In the genomic region with DNA sequence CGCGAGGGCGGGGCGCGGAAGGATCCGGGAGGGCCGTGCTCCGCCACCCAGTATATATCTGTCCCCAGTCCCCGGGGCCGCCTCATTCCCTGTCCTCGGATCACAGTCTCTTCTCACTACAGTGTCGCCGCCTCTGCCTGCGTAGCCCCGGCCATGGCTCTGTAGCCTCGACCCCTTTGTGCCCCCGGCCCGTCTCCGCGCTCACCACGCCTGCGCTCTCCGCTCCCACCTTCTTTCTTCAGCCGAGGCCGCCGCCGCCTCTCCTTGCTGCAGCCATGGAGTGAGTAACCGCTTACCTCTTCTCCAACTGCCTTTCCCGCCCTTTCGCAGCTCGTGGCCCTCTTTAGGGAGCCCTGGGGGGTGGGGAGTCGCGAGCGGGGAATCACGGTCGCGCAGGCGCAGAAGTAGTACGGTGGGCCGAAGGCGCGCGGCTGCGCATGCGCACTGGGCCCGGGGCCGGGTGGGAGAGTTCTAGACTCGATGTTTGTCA, we compare ENCODE assay signal across 1 cellular context.
TF ChIP-seq lines count a peak whose summit lies in the region.

Gene ATF5 (plus strand): TSS at position 85 of the 490 bp plus-strand sequence. CDS start 1,646 bp downstream, outside the sequence.
Gene NUP62 (minus strand): TSS at position 384 of the 490 bp plus-strand sequence. CDS start 19,697 bp downstream, outside the sequence.

TF ChIP-seq in HepG2, 621 proteins besides CTCF, POLR2A, EP300 and RAD21 (continued from another document and continues in another):
- TF ChIP-seq, protein P1, sequence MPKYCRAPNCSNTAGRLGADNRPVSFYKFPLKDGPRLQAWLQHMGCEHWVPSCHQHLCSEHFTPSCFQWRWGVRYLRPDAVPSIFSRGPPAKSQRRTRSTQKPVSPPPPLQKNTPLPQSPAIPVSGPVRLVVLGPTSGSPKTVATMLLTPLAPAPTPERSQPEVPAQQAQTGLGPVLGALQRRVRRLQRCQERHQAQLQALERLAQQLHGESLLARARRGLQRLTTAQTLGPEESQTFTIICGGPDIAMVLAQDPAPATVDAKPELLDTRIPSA (CRISPR knock-in tag; IDR thresholded peaks at IDR 0.05; ENCODE audit: borderline replicate concordance) = peak; percentile 97
- TF ChIP-seq ZNF543 (CRISPR knock-in tag; IDR thresholded peaks at IDR 0.05) (no peak; the same call in 1 of the 2 replicates), ZNF589 (CRISPR knock-in tag; conservative IDR thresholded peaks at IDR 0.05) (peak; percentile 67; the same call in 1 of the 2 replicates), ETS1 (CRISPR knock-in tag; IDR thresholded peaks at IDR 0.05) (0 out of 2 replicates have a peak, but pooled peaks have one; percentile 64), PHB2 (IDR thresholded peaks at IDR 0.05; ENCODE audit: partially characterized antibody) (no peak), SRSF4 (IDR thresholded peaks at IDR 0.05; ENCODE audit: low read depth, low read length, poor library complexity, severe bottlenecking) (no peak), KLF13 (CRISPR knock-in tag; IDR thresholded peaks at IDR 0.05) (0 out of 2 replicates have a peak, but pooled peaks have one; percentile 65), THAP11 (CRISPR knock-in tag; IDR thresholded peaks at IDR 0.05) (peak; percentile 83), ZNF737 (CRISPR knock-in tag; IDR thresholded peaks at IDR 0.05; ENCODE audit: borderline replicate concordance) (peak; percentile 55; the same call in 1 of the 2 replicates), HHEX (CRISPR knock-in tag; IDR thresholded peaks at IDR 0.05) (no peak), HNRNPL (IDR thresholded peaks at IDR 0.05; ENCODE audit: low read depth, low read length) (peak; percentile 66; the same call in 1 of the 2 replicates), SATB2 (CRISPR knock-in tag; IDR thresholded peaks at IDR 0.05) (peak; percentile 91; the same call in 1 of the 2 replicates), JDP2 (CRISPR knock-in tag; IDR thresholded peaks at IDR 0.05; ENCODE audit: borderline replicate concordance) (no peak), DNMT1 (CRISPR knock-in tag; IDR thresholded peaks at IDR 0.05) (peak; percentile 27), ZNF740 (CRISPR knock-in tag; IDR thresholded peaks at IDR 0.05) (peak; percentile 77; the same call in 1 of the 2 replicates), TRIM24 (CRISPR knock-in tag; IDR thresholded peaks at IDR 0.05) (no peak), ZMYM4 (CRISPR knock-in tag; IDR thresholded peaks at IDR 0.05) (peak; percentile 56; the same call in 1 of the 2 replicates), SKIL (CRISPR knock-in tag; IDR thresholded peaks at IDR 0.05; ENCODE audit: borderline replicate concordance) (no peak), HDAC2 (CRISPR knock-in tag; IDR thresholded peaks at IDR 0.05) (no peak), ATF7-NPFF (CRISPR knock-in tag; IDR thresholded peaks at IDR 0.05; ENCODE audit: low read depth) (no peak; the same call in 1 of the 2 replicates), PRDM15 (CRISPR knock-in tag; IDR thresholded peaks at IDR 0.05) (peak; percentile 64; the same call in 1 of the 2 replicates), POLR2G (IDR thresholded peaks at IDR 0.05; ENCODE audit: low read depth, low read length) (no peak), SNAPC2 (CRISPR knock-in tag; IDR thresholded peaks at IDR 0.05) (peak; percentile 89; the same call in 1 of the 2 replicates), ZNF124 (CRISPR knock-in tag; IDR thresholded peaks at IDR 0.05) (no peak; the same call in 1 of the 2 replicates), MBNL3 (CRISPR knock-in tag; conservative IDR thresholded peaks at IDR 0.05) (no peak), NCOA1 (CRISPR knock-in tag; IDR thresholded peaks at IDR 0.05) (no peak; the same call in 1 of the 2 replicates), NR3C1 (CRISPR knock-in tag; IDR thresholded peaks at IDR 0.05) (peak; percentile 25; the same call in 1 of the 2 replicates), ZNF607 (CRISPR knock-in tag; IDR thresholded peaks at IDR 0.05; ENCODE audit: borderline replicate concordance) (peak; percentile 96), TBX2 (CRISPR knock-in tag; IDR thresholded peaks at IDR 0.05; ENCODE audit: borderline replicate concordance) (no peak; the same call in 1 of the 2 replicates), CHCHD3 (CRISPR knock-in tag; IDR thresholded peaks at IDR 0.05) (no peak), THYN1 (CRISPR knock-in tag; IDR thresholded peaks at IDR 0.05; ENCODE audit: borderline replicate concordance, low read depth) (no peak; the same call in 1 of the 2 replicates), ZSCAN21 (CRISPR knock-in tag; IDR thresholded peaks at IDR 0.05; ENCODE audit: borderline replicate concordance) (0 out of 2 replicates have a peak, but pooled peaks have one; percentile 76), GLI4 (CRISPR knock-in tag; IDR thresholded peaks at IDR 0.05; ENCODE audit: borderline replicate concordance) (peak; percentile 87; the same call in 1 of the 2 replicates), NR2F2 (IDR thresholded peaks at IDR 0.05; ENCODE audit: borderline replicate concordance, low read depth) (no peak), IRF2 (CRISPR knock-in tag; IDR thresholded peaks at IDR 0.05) (no peak), ZBTB8A (CRISPR knock-in tag; IDR thresholded peaks at IDR 0.05; ENCODE audit: borderline replicate concordance, low read depth) (peak; percentile 73; the same call in 1 of the 2 replicates)
- TF ChIP-seq, protein P2, sequence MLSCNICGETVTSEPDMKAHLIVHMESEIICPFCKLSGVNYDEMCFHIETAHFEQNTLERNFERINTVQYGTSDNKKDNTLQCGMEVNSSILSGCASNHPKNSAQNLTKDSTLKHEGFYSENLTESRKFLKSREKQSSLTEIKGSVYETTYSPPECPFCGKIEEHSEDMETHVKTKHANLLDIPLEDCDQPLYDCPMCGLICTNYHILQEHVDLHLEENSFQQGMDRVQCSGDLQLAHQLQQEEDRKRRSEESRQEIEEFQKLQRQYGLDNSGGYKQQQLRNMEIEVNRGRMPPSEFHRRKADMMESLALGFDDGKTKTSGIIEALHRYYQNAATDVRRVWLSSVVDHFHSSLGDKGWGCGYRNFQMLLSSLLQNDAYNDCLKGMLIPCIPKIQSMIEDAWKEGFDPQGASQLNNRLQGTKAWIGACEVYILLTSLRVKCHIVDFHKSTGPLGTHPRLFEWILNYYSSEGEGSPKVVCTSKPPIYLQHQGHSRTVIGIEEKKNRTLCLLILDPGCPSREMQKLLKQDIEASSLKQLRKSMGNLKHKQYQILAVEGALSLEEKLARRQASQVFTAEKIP (CRISPR knock-in tag; IDR thresholded peaks at IDR 0.05; ENCODE audit: borderline replicate concordance) = no peak
- TF ChIP-seq, protein P3, sequence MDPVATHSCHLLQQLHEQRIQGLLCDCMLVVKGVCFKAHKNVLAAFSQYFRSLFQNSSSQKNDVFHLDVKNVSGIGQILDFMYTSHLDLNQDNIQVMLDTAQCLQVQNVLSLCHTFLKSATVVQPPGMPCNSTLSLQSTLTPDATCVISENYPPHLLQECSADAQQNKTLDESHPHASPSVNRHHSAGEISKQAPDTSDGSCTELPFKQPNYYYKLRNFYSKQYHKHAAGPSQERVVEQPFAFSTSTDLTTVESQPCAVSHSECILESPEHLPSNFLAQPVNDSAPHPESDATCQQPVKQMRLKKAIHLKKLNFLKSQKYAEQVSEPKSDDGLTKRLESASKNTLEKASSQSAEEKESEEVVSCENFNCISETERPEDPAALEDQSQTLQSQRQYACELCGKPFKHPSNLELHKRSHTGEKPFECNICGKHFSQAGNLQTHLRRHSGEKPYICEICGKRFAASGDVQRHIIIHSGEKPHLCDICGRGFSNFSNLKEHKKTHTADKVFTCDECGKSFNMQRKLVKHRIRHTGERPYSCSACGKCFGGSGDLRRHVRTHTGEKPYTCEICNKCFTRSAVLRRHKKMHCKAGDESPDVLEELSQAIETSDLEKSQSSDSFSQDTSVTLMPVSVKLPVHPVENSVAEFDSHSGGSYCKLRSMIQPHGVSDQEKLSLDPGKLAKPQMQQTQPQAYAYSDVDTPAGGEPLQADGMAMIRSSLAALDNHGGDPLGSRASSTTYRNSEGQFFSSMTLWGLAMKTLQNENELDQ (CRISPR knock-in tag; IDR thresholded peaks at IDR 0.05; ENCODE audit: borderline replicate concordance) = 0 out of 2 replicates have a peak, but pooled peaks have one; percentile 28
- TF ChIP-seq, protein P4, sequence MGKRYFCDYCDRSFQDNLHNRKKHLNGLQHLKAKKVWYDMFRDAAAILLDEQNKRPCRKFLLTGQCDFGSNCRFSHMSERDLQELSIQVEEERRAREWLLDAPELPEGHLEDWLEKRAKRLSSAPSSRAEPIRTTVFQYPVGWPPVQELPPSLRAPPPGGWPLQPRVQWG (CRISPR knock-in tag; IDR thresholded peaks at IDR 0.05; ENCODE audit: borderline replicate concordance, low read depth) = no peak
- TF ChIP-seq, protein P5, sequence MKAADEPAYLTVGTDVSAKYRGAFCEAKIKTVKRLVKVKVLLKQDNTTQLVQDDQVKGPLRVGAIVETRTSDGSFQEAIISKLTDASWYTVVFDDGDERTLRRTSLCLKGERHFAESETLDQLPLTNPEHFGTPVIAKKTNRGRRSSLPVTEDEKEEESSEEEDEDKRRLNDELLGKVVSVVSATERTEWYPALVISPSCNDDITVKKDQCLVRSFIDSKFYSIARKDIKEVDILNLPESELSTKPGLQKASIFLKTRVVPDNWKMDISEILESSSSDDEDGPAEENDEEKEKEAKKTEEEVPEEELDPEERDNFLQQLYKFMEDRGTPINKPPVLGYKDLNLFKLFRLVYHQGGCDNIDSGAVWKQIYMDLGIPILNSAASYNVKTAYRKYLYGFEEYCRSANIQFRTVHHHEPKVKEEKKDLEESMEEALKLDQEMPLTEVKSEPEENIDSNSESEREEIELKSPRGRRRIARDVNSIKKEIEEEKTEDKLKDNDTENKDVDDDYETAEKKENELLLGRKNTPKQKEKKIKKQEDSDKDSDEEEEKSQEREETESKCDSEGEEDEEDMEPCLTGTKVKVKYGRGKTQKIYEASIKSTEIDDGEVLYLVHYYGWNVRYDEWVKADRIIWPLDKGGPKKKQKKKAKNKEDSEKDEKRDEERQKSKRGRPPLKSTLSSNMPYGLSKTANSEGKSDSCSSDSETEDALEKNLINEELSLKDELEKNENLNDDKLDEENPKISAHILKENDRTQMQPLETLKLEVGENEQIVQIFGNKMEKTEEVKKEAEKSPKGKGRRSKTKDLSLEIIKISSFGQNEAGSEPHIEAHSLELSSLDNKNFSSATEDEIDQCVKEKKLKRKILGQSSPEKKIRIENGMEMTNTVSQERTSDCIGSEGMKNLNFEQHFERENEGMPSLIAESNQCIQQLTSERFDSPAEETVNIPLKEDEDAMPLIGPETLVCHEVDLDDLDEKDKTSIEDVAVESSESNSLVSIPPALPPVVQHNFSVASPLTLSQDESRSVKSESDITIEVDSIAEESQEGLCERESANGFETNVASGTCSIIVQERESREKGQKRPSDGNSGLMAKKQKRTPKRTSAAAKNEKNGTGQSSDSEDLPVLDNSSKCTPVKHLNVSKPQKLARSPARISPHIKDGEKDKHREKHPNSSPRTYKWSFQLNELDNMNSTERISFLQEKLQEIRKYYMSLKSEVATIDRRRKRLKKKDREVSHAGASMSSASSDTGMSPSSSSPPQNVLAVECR (CRISPR knock-in tag; IDR thresholded peaks at IDR 0.05; ENCODE audit: borderline replicate concordance) = peak; percentile 86; the same call in 1 of the 2 replicates
- TF ChIP-seq, protein P6, sequence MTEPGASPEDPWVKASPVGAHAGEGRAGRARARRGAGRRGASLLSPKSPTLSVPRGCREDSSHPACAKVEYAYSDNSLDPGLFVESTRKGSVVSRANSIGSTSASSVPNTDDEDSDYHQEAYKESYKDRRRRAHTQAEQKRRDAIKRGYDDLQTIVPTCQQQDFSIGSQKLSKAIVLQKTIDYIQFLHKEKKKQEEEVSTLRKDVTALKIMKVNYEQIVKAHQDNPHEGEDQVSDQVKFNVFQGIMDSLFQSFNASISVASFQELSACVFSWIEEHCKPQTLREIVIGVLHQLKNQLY (CRISPR knock-in tag; IDR thresholded peaks at IDR 0.05) = no peak
